Comparison of ENCODE assay signal across 9 cellular contexts in genomic region chr11:72103754-72104167, GRCh38. TPM values are rescaled to one million over a fixed set of nuclear protein-coding genes. Genes with fewer than 3 reads are reported as not detected.
DNase-seq lines count a peak whose midpoint lies in the region; ATAC-seq and TF ChIP-seq lines count a peak whose summit lies in the region.
"Had no signal": no experiment of that assay in that cellular context is flagged by ENCODE, and none has a peak within 500 bp of the region (broad histone marks: within the 10 kb centered on the region; RNA-seq: fewer than 3 reads in every experiment).

No MANE protein-coding gene starts in this region.

- H3K36me3 ChIP-seq in A673 (ENCODE audit: insufficient read depth, low read length, poor library complexity, severe bottlenecking) = peaks cover 5% of the 10 kb centered on the region
- H3K36me3 ChIP-seq in KOPT-K1 (ENCODE audit: insufficient read depth, low read length) = peaks cover 42% of the 10 kb centered on the region

- peak overlapping the region; percentile 94 for H3K27ac ChIP-seq in A673 (ENCODE audit: low read depth, low read length, poor library complexity, severe bottlenecking)
- H3K27ac ChIP-seq in KOPT-K1 (ENCODE audit: low read depth, low read length, poor library complexity, severe bottlenecking) = peak overlapping the region; percentile 89

- intact Hi-C loops in A673 (cut with micrococcal nuclease; ENCODE audit: unreplicated experiment) = loop anchor here (1.0 kb wide), 2 partner anchors 9 to 23 kb away; partner anchors contain the start of genes ANAPC15, LRRC51 and NUMA1

- H3K9me3 Mint-ChIP-seq in central memory CD8-positive, alpha-beta T cell = no peaks in the 10 kb centered on the region
- peaks cover 0 to 3% (median 0%) of the 10 kb centered on the region in 7 donors for H3K9me3 Mint-ChIP-seq in naive B cell

- no peak for TF ChIP-seq CTCF in A673 (conservative IDR thresholded peaks at IDR 0.05; ENCODE audit: low read depth, low read length)

- no peaks in the 10 kb centered on the region for H3K27me3 ChIP-seq in A673 (replicated peaks; ENCODE audit: insufficient read depth, low read depth, low read length, poor library complexity)

- H3K9me3 ChIP-seq in A673 (ENCODE audit: low read depth, low read length, poor library complexity, severe bottlenecking) (no peaks in the 10 kb centered on the region), KOPT-K1 (ENCODE audit: insufficient read depth, low read length, poor library complexity, severe bottlenecking) (no peaks in the 10 kb centered on the region)

- H3K27ac Mint-ChIP-seq in central memory CD8-positive, alpha-beta T cell (ENCODE audit: low read depth) = peak overlapping the region; percentile 86
- H3K27ac Mint-ChIP-seq in naive B cell = peak overlapping the region; percentile 91 to 98 (median 98)

- no peak for DNase-seq in A673 (ENCODE audit: low spot score)
- DNase-seq in central memory CD8-positive, alpha-beta T cell (ENCODE audit: low spot score in 2 of 2) = no peak
- no peak for DNase-seq in naive B cell
- no peak for DNase-seq in HuH-7.5 (ENCODE audit: low spot score)
- DNase-seq in stimulated activated CD4-positive, alpha-beta T cell treated with anti-CD3 and anti-CD28 coated beads, Interleukin-4, amount 100 ng/mL, for 24 hours = no peak
- DNase-seq in retina = no peak

- H3K4me3 ChIP-seq in A673 (ENCODE audit: low read depth, low read length, poor library complexity, severe bottlenecking) = peak overlapping the region; percentile 88

- CTCF ChIA-PET in A673 (lab: Charles Lee) = no interaction called here

- no peak for ATAC-seq in central memory CD8-positive, alpha-beta T cell (replicated peaks; ENCODE audit: extremely low read depth, poor library complexity, severe bottlenecking)
- no peak for ATAC-seq in naive B cell (ENCODE audit: low read depth in 2 of 2)
- ATAC-seq in HG03457 (IDR thresholded peaks at IDR 0.05; ENCODE audit: unreplicated experiment) = no peak

- TSS peak; percentile 97 for BruUV-seq in A673 (replicated peaks; lab: Mats Ljungman, UMichigan)

- H3K4me3 Mint-ChIP-seq in central memory CD8-positive, alpha-beta T cell = peak overlapping the region; percentile 81
- H3K4me3 Mint-ChIP-seq in naive B cell = peak overlapping the region; percentile 78 to 97 (median 94)

- peaks cover 40% of the 10 kb centered on the region for H3K4me1 Mint-ChIP-seq in central memory CD8-positive, alpha-beta T cell
- peaks cover 38 to 49% (median 45%) of the 10 kb centered on the region in 3 donors for H3K4me1 Mint-ChIP-seq in naive B cell

- POLR2A ChIA-PET in A673 (lab: Charles Lee; ENCODE audit: low non-redundant PET) = no interaction called here

- no peaks in the 10 kb centered on the region for H3K27me3 Mint-ChIP-seq in central memory CD8-positive, alpha-beta T cell
- no peaks in the 10 kb centered on the region for H3K27me3 Mint-ChIP-seq in naive B cell

- H3K4me1 ChIP-seq in A673 (ENCODE audit: insufficient read depth, low read length, poor library complexity, severe bottlenecking) = peaks cover 14% of the 10 kb centered on the region

- peaks cover 11% of the 10 kb centered on the region for H3K36me3 Mint-ChIP-seq in central memory CD8-positive, alpha-beta T cell (ENCODE audit: insufficient read depth)
- peaks cover 0 to 5% of the 10 kb centered on the region in 2 donors for H3K36me3 Mint-ChIP-seq in naive B cell

RNA-seq across cellular contexts. Expression of gene LAMTOR1, which starts 0.7 kb away (rescaled TPM):
- 90.9 and 101 TPM in 2 replicates for total RNA-seq in A673 (2021)
- polyA plus RNA-seq in naive B cell (ENCODE audit: low read depth in 6 of 6) = 100 to 1,000 TPM; 108 to 191 (median 132) TPM

RNA-seq across cellular contexts. Expression of gene TOMT, which starts 2.0 kb away (rescaled TPM):
- total RNA-seq in A673 (2021) = not detected in 2 replicates
- not detected for polyA plus RNA-seq in naive B cell (ENCODE audit: low read depth in 6 of 6)
- total RNA-seq: NCI-H460 had no signal

RNA-seq across cellular contexts. Expression of gene ANAPC15, which starts 8.7 kb away (rescaled TPM):
- 57.2 and 58.9 TPM in 2 replicates for total RNA-seq in A673 (2021)
- polyA plus RNA-seq in naive B cell (ENCODE audit: low read depth in 6 of 6) = 10 to 100 TPM; 44.4 to 70.7 (median 54.3) TPM

RNA-seq across cellular contexts. Expression of gene LRRC51, which starts 23.1 kb away (rescaled TPM):
- 13.9 and 16.7 TPM in 2 replicates for total RNA-seq in A673 (2021)
- polyA plus RNA-seq in naive B cell (ENCODE audit: low read depth in 6 of 6) = 1 to 10 TPM; 1.6 to 6.2 (median 3.2) TPM

RNA-seq across cellular contexts. Expression of gene NUMA1, which starts 23.4 kb away (rescaled TPM):
- 216 and 231 TPM in 2 replicates for total RNA-seq in A673 (2021)
- 100 to 1,000 TPM in 1 of 6 donors, 10 to 100 TPM in 4, 1 to 10 TPM in 1; 5.4 to 102 (median 20.4) TPM for polyA plus RNA-seq in naive B cell (ENCODE audit: low read depth in 6 of 6)
